ENCODE assay signal across 13 cellular contexts in genomic region chr2:205701509-205701908, GRCh38. TPM values are rescaled to one million over a fixed set of nuclear protein-coding genes. Genes with fewer than 3 reads are reported as not detected.
DNase-seq lines count a peak whose midpoint lies in the region; TF ChIP-seq lines count a peak whose summit lies in the region.
"Had no signal": no experiment of that assay in that cellular context is flagged by ENCODE, and none has a peak within 500 bp of the region (broad histone marks: within the 10 kb centered on the region; RNA-seq: fewer than 3 reads in every experiment).

No MANE protein-coding gene starts in this region.

- CTCF ChIA-PET in mammary epithelial cell (lab: Charles Lee; ENCODE audit: low non-redundant PET), result no interaction called here
- CTCF ChIA-PET in MCF 10A (lab: Yijun Ruan, JAX), result interaction anchor here (2.2 kb wide), 1 partner anchor 22 kb away, joined by 5 read pairs; no protein-coding TSS in a partner anchor

- POLR2A ChIA-PET in MCF 10A (lab: Yijun Ruan, JAX), result interaction anchor here (0.8 kb wide), 1 partner anchor 18 kb away, joined by 3 read pairs; no protein-coding TSS in a partner anchor

- H4K5ac ChIP-seq in mesendoderm (ENCODE audit: low read length), result no peak overlapping the region

- H2AK5ac ChIP-seq in mesendoderm (ENCODE audit: low read length), result no peak overlapping the region

- no peak overlapping the region for H3K27ac Mint-ChIP-seq in MCF 10A (ENCODE audit: low read depth, unreplicated experiment)
- H3K27ac Mint-ChIP-seq: activated CD4-positive, alpha-beta T cell treated with anti-CD3 and anti-CD28 coated beads for 36 hours had no signal

- H2BK5ac ChIP-seq in mesendoderm (ENCODE audit: low read length), result no peak overlapping the region

- no peaks in the 10 kb centered on the region for H4K20me1 ChIP-seq in mammary epithelial cell (ENCODE audit: insufficient read depth, low read length)

- H2BK15ac ChIP-seq in mesendoderm (replicated peaks; ENCODE audit: low read depth), result no peak overlapping the region

- H3K27me3 ChIP-seq in mammary epithelial cell (ENCODE audit: insufficient read depth, low read length) (no peaks in the 10 kb centered on the region), mesendoderm (ENCODE audit: insufficient read depth, low read length, poor library complexity) (no peaks in the 10 kb centered on the region), transverse colon (no peaks in the 10 kb centered on the region), thyroid gland (no peaks in the 10 kb centered on the region)

- H2AFZ ChIP-seq in mammary epithelial cell (ENCODE audit: low read depth, low read length), result no peak overlapping the region

- H3K56ac ChIP-seq in mesendoderm (ENCODE audit: low read length), result no peak overlapping the region

- BruUV-seq in mammary epithelial cell (replicated peaks; lab: Mats Ljungman, UMichigan), result no TSS peak
- BruUV-seq in MCF 10A (replicated peaks; lab: Mats Ljungman, UMichigan), result no TSS peak

- no peak for TF ChIP-seq POLR2A in transverse colon (IDR thresholded peaks at IDR 0.05)
- no peak for TF ChIP-seq POLR2A in thyroid gland (IDR thresholded peaks at IDR 0.05)

- no peak overlapping the region for H3K4me3 Mint-ChIP-seq in MCF 10A (ENCODE audit: unreplicated experiment)
- H3K4me3 Mint-ChIP-seq: activated CD4-positive, alpha-beta T cell treated with anti-CD3 and anti-CD28 coated beads for 36 hours; brain had no signal

- intact Hi-C loops in mammary epithelial cell (cut with micrococcal nuclease), result loop anchor here (2.0 kb wide), 1 partner anchor 15 kb away; no protein-coding TSS in a partner anchor
- intact Hi-C loops in MCF 10A (cut with micrococcal nuclease), result no loop called here
- intact Hi-C loops in transverse colon (cut with DNase I; ENCODE audit: low total_unique reads), result no loop called here
- intact Hi-C loops in thyroid gland (cut with DNase I), result no loop called here

- H3K9me3 ChIP-seq in mammary epithelial cell (replicated peaks; ENCODE audit: insufficient read depth, low read length) (no peaks in the 10 kb centered on the region), transverse colon (no peaks in the 10 kb centered on the region), thyroid gland (no peaks in the 10 kb centered on the region)
- H3K9me3 ChIP-seq: mucosa of descending colon had no signal

- peaks cover 51% of the 10 kb centered on the region for H3K4me1 ChIP-seq in mammary epithelial cell (ENCODE audit: insufficient read depth, low read length)
- H3K4me1 ChIP-seq in mesendoderm (ENCODE audit: control insufficient read depth, low read depth, low read length), result peaks cover 38% of the 10 kb centered on the region
- peaks cover 20 to 82% (median 54%) of the 10 kb centered on the region in 4 donors for H3K4me1 ChIP-seq in transverse colon
- peaks cover 19 to 47% of the 10 kb centered on the region in 2 donors for H3K4me1 ChIP-seq in thyroid gland

- no peaks in the 10 kb centered on the region for H3K9me3 Mint-ChIP-seq in MCF 10A (ENCODE audit: unreplicated experiment)
- H3K9me3 Mint-ChIP-seq: brain had no signal

- dilution Hi-C loops in mammary epithelial cell (cut with HindIII; ENCODE audit: low sequenced_read_pairs), result loop anchor here (5.0 kb wide), 3 partner anchors 51 to 171 kb away; no protein-coding TSS in a partner anchor

- no peak overlapping the region for H2BK120ac ChIP-seq in mesendoderm (ENCODE audit: low read depth, low read length)

- no peak overlapping the region for H3K23ac ChIP-seq in mesendoderm (ENCODE audit: low read length)

- no peak overlapping the region for H3K4me3 ChIP-seq in mammary epithelial cell (replicated peaks in 1 of 3; ENCODE audit: insufficient read depth in 1 of 3, low read depth in 2 of 3, low read length in 3 of 3)
- no peak overlapping the region for H3K4me3 ChIP-seq in choroid plexus epithelial cell (ENCODE audit: low read depth, low read length)
- H3K4me3 ChIP-seq in mesendoderm (ENCODE audit: low read length), result no peak overlapping the region
- no peak overlapping the region for H3K4me3 ChIP-seq in transverse colon
- no peak overlapping the region for H3K4me3 ChIP-seq in thyroid gland (replicated peaks in 1 of 3)
- H3K4me3 ChIP-seq: mucosa of descending colon had no signal

- no peak overlapping the region for H3K4ac ChIP-seq in mesendoderm (ENCODE audit: low read depth, low read length)

- peaks cover 4% of the 10 kb centered on the region for H3K79me1 ChIP-seq in mesendoderm (ENCODE audit: low read length)

- no peaks in the 10 kb centered on the region for H3K27me3 Mint-ChIP-seq in MCF 10A (ENCODE audit: insufficient read depth, unreplicated experiment)

- peaks cover 16% of the 10 kb centered on the region for H3K4me1 Mint-ChIP-seq in MCF 10A (ENCODE audit: insufficient read depth, unreplicated experiment)

- DNase-seq in mammary epithelial cell, result peak; percentile 52
- DNase-seq in MCF 10A (ENCODE audit: unreplicated experiment), result no peak
- peak; percentile 58 for DNase-seq in choroid plexus epithelial cell (ENCODE audit: low read depth)
- DNase-seq in mesendoderm, result no peak
- no peak for DNase-seq in transverse colon
- no peak for DNase-seq in thyroid gland
- no peak for DNase-seq in NCI-H146 (lab: John Stamatoyannopoulos, UW)
- no peak for DNase-seq in NCI-H524 (lab: John Stamatoyannopoulos, UW)
- DNase-seq: activated CD4-positive, alpha-beta T cell treated with anti-CD3 and anti-CD28 coated beads for 36 hours; Calu3; mucosa of descending colon; NCI-H2081 treated with DMSO at 0.1 percent for 48 hours had no signal

- WGBS in mammary epithelial cell (ENCODE audit: low coverage, missing lambda C conversion rate), result 0% methylated on average over 1 of the region's 1 CpG
- no CpG with 5 or more reads among the region's 1 CpG for WGBS in mesendoderm (ENCODE audit: extremely low coverage, insufficient coverage, low lambda C conversion rate)
- WGBS in transverse colon (ENCODE audit: low coverage in 1 of 2), 2 donors, result 80 to 88% methylated on average over 1 of the region's 1 CpG
- 83 to 92% methylated on average over 1 of the region's 1 CpG for WGBS in thyroid gland, 2 donors

- H3K18ac ChIP-seq in mesendoderm (ENCODE audit: low read length), result peak overlapping the region; percentile 55

- TF ChIP-seq EP300 in transverse colon (IDR thresholded peaks at IDR 0.05; ENCODE audit: low read depth), result no peak

- H3K79me2 ChIP-seq in mammary epithelial cell (ENCODE audit: insufficient read depth, low read length), result peaks cover 81% of the 10 kb centered on the region
- peaks cover 1% of the 10 kb centered on the region for H3K79me2 ChIP-seq in mesendoderm (ENCODE audit: control insufficient read depth, insufficient read depth, low read length)

- no peak for TF ChIP-seq CTCF in mammary epithelial cell (conservative IDR thresholded peaks at IDR 0.05 in 1 of 2, IDR thresholded peaks at IDR 0.05 in 1 of 2; ENCODE audit: extremely low read depth in 1 of 2, insufficient read depth in 1 of 2, low read depth in 1 of 2, low read length in 2 of 2)
- TF ChIP-seq CTCF in MCF 10A (IDR thresholded peaks at IDR 0.05; ENCODE audit: unreplicated experiment), result no peak
- TF ChIP-seq CTCF in choroid plexus epithelial cell (conservative IDR thresholded peaks at IDR 0.05; ENCODE audit: low read depth, low read length), result no peak
- no peak for TF ChIP-seq CTCF in transverse colon (IDR thresholded peaks at IDR 0.05)
- TF ChIP-seq CTCF in thyroid gland (IDR thresholded peaks at IDR 0.05), result no peak

- H3K36me3 ChIP-seq in mammary epithelial cell (ENCODE audit: insufficient read depth, low read length), result peaks cover 8% of the 10 kb centered on the region
- H3K36me3 ChIP-seq in mesendoderm (ENCODE audit: control insufficient read depth, insufficient read depth, low read length), result no peaks in the 10 kb centered on the region
- H3K36me3 ChIP-seq in transverse colon, result no peaks in the 10 kb centered on the region
- no peaks in the 10 kb centered on the region for H3K36me3 ChIP-seq in thyroid gland

- no peak overlapping the region for H3K9ac ChIP-seq in mammary epithelial cell (ENCODE audit: insufficient read depth, low read length)
- no peak overlapping the region for H3K9ac ChIP-seq in mesendoderm (ENCODE audit: low read length)

- in situ Hi-C loops in mammary epithelial cell (cut with MboI; ENCODE audit: low sequenced_read_pairs in 2 of 2) (no loop called here), transverse colon (cut with MboI; ENCODE audit: low pct_ligation_motif_present in 1 of 4, low pct_unique_long_range_greater_than_20kb in 1 of 4, low sequenced_read_pairs in 3 of 4) (no loop called here)

- H3K36me3 Mint-ChIP-seq in MCF 10A (ENCODE audit: insufficient read depth, unreplicated experiment), result peaks cover 10% of the 10 kb centered on the region

- H3K4me2 ChIP-seq in mammary epithelial cell (ENCODE audit: insufficient read depth, low read depth, low read length) (peak overlapping the region; percentile 32), mesendoderm (ENCODE audit: low read length) (no peak overlapping the region)

- peak overlapping the region; percentile 82 for H3K27ac ChIP-seq in mammary epithelial cell (ENCODE audit: insufficient read depth, low read depth, low read length)
- H3K27ac ChIP-seq in mesendoderm (ENCODE audit: low read depth, low read length), result no peak overlapping the region
- H3K27ac ChIP-seq in transverse colon, result peak overlapping the region; percentile 77 to 95 (median 87)
- peak overlapping the region in 1 of 3 donors; percentile 37 for H3K27ac ChIP-seq in thyroid gland

- no peak overlapping the region for H4K8ac ChIP-seq in mesendoderm (ENCODE audit: low read depth, low read length)

RNA-seq across cellular contexts. Expression of gene NRP2, which starts 19.2 kb away (rescaled TPM):
- total RNA-seq in mammary epithelial cell (10 to 100 TPM; 32.3 to 58.8 TPM), MCF 10A (2022) (6.7 and 10.3 TPM in 2 replicates), transverse colon (100 to 1,000 TPM in 1 of 4 donors, 10 to 100 TPM in 3; 35.1 to 146 (median 63.9) TPM), thyroid gland (10 to 100 TPM; 29.3 to 62.5 (median 41.6) TPM)
- 47.4 TPM for polyA plus RNA-seq in mammary epithelial cell
- polyA minus RNA-seq in mammary epithelial cell, result 109 TPM
- 25.9 TPM for polyA plus RNA-seq in mesendoderm (2013, experiment 1 of 2)
- polyA plus RNA-seq in mesendoderm (2013, experiment 2 of 2), result 23.7 TPM

Comparison
In these comparisons a context has a peak if more than half of its experiments do, and no peak if none do; other contexts are left out.
1. DNase-seq: peak in mammary epithelial cell (single experiment) and choroid plexus epithelial cell (single experiment); none in MCF 10A (single experiment), mesendoderm (single experiment), transverse colon (single experiment), thyroid gland (0 of 2), NCI-H146 (single experiment) and NCI-H524 (0 of 2).